1 cellular context compared by ENCODE assay signal in genomic region chr19:29752450-29753025, GRCh38.
TF ChIP-seq lines count a peak whose summit lies in the region.

No MANE protein-coding gene starts in this region.

TF ChIP-seq in HepG2, 621 proteins besides CTCF, POLR2A, EP300 and RAD21:
- no peak for TF ChIP-seq ZNF720 (CRISPR knock-in tag; IDR thresholded peaks at IDR 0.05)
- no peak for TF ChIP-seq TRIM22 (IDR thresholded peaks at IDR 0.05)
- TF ChIP-seq ZSCAN21 (CRISPR knock-in tag; IDR thresholded peaks at IDR 0.05; ENCODE audit: borderline replicate concordance): no peak
- TF ChIP-seq ZNF350 (CRISPR knock-in tag; IDR thresholded peaks at IDR 0.05; ENCODE audit: borderline replicate concordance, low read depth): no peak
- no peak for TF ChIP-seq EEA1 (CRISPR knock-in tag; IDR thresholded peaks at IDR 0.05; ENCODE audit: borderline replicate concordance)
- TF ChIP-seq YEATS2 (CRISPR knock-in tag; IDR thresholded peaks at IDR 0.05; ENCODE audit: borderline replicate concordance): no peak
- TF ChIP-seq ZBTB10 (CRISPR knock-in tag; IDR thresholded peaks at IDR 0.05; ENCODE audit: borderline replicate concordance): no peak
- TF ChIP-seq ZNF687 (CRISPR knock-in tag; IDR thresholded peaks at IDR 0.05): no peak
- TF ChIP-seq MTA3 (CRISPR knock-in tag; IDR thresholded peaks at IDR 0.05): no peak
- no peak for TF ChIP-seq SNAI1 (CRISPR knock-in tag; IDR thresholded peaks at IDR 0.05; ENCODE audit: borderline replicate concordance)
- TF ChIP-seq SP4 (CRISPR knock-in tag; IDR thresholded peaks at IDR 0.05): no peak
- no peak for TF ChIP-seq SIN3A (IDR thresholded peaks at IDR 0.05; ENCODE audit: borderline replicate concordance, low read depth, low read length)
